In genomic region chr19:7888145-7888825, GRCh38 we compare ENCODE assay signal across 8 cellular contexts. TPM values are rescaled to one million over a fixed set of nuclear protein-coding genes. Genes with fewer than 3 reads are reported as not detected.
A peak's percentile ranks its signal among the peaks of the same experiment; 100 is the strongest.
DNase-seq lines count a peak whose midpoint lies in the region; ATAC-seq and TF ChIP-seq lines count a peak whose summit lies in the region.

TSS of gene LRRC8E (plus strand) at chr19:7888510. CDS start at chr19:7895604, 7,094 bp downstream.

- H3K4me3 ChIP-seq in BE2C (ENCODE audit: low read depth, low read length): peak within 1 kb of the TSS; percentile 20; the same call in 1 of the 2 replicates
- H3K4me3 ChIP-seq in adipocyte (ENCODE audit: low read length): peak within 1 kb of the TSS; percentile 79
- H3K4me3 ChIP-seq in iPS-15b (ENCODE audit: low read depth, low read length): peak within 1 kb of the TSS; percentile 58

- H3K4me1 ChIP-seq in BE2C (no peaks in the 10 kb centered on the region), adipocyte (ENCODE audit: control insufficient read depth, insufficient read depth, low read length) (no peaks in the 10 kb centered on the region), iPS-15b (ENCODE audit: control insufficient read depth, insufficient read depth, low read length) (peaks cover 6% of the 10 kb centered on the region)

- TF ChIP-seq CTCF in BE2C (IDR thresholded peaks at IDR 0.05; ENCODE audit: low read depth, low read length): no peak

- H3K36me3 ChIP-seq in BE2C (no peaks in the 10 kb centered on the region), adipocyte (ENCODE audit: control insufficient read depth, insufficient read depth, low read length, severe bottlenecking) (no peaks in the 10 kb centered on the region), iPS-15b (ENCODE audit: control insufficient read depth, insufficient read depth, low read length) (no peaks in the 10 kb centered on the region)

- H3K9ac ChIP-seq in adipocyte (ENCODE audit: low read length) (peak within 1 kb of the TSS; percentile 89), iPS-15b (ENCODE audit: low read depth, low read length) (peak within 1 kb of the TSS; percentile 65)

- H3K27me3 ChIP-seq in BE2C (peaks cover 4% of the 10 kb centered on the region; the same call in 1 of the 2 replicates), adipocyte (replicated peaks; ENCODE audit: control insufficient read depth, insufficient read depth, low read length) (no peaks in the 10 kb centered on the region), iPS-15b (ENCODE audit: control insufficient read depth, insufficient read depth, low read length) (peaks cover 3% of the 10 kb centered on the region)

- H3K9me3 ChIP-seq in BE2C (no peaks in the 10 kb centered on the region), adipocyte (ENCODE audit: control insufficient read depth, low read length) (no peaks in the 10 kb centered on the region), iPS-15b (ENCODE audit: control insufficient read depth, insufficient read depth, low read length) (no peaks in the 10 kb centered on the region)

- ATAC-seq in HG03108 (IDR thresholded peaks at IDR 0.05; ENCODE audit: unreplicated experiment): no peak

- DNase-seq in BE2C: peak; percentile 78
- peak; percentile 80 for DNase-seq in LoVo (ENCODE audit: low spot score)
- peak; percentile 91 for DNase-seq in adipocyte (ENCODE audit: low read depth)
- peak; percentile 46 to 72 for DNase-seq in stimulated activated CD4-positive, alpha-beta T cell treated with anti-CD3 and anti-CD28 coated beads, Interleukin-2, amount 100 ng/mL, for 24 hours
- DNase-seq in H4 (ENCODE audit: low spot score): no peak
- no peak for DNase-seq in SHP77 (lab: John Stamatoyannopoulos, UW)

RNA-seq across cellular contexts. Expression of gene LRRC8E, which starts in this region (rescaled TPM):
- 0.45 TPM for polyA plus RNA-seq in BE2C (2012; ENCODE audit: insufficient read depth, insufficient read length, low read depth)
- 2.4 and 2.6 TPM in 2 replicates for total RNA-seq in H4 (2014; rRNA removed; shearing (Covaris generic))

Comparison
In these comparisons a context has a peak if more than half of its experiments do, and no peak if none do; other contexts are left out.
1. DNase-seq: peak in BE2C (single experiment), LoVo (single experiment), adipocyte (single experiment) and stimulated activated CD4-positive, alpha-beta T cell treated with anti-CD3 and anti-CD28 coated beads, Interleukin-2, amount 100 ng/mL, for 24 hours (2 of 2); none in H4 (single experiment) and SHP77 (0 of 2).
2. H3K4me3 ChIP-seq: peak in every context shown above with its lines; median percentile 79 in adipocyte; 58 in iPS-15b; 20 in BE2C.